1 cellular context compared by ENCODE assay signal in genomic region chr4:96354036-96354712, GRCh38.
TF ChIP-seq lines count a peak whose summit lies in the region.

No MANE protein-coding gene starts in this region.

TF ChIP-seq in SK-N-SH treated with all-trans-retinoic acid at 6 μM for 48 hours, 23 proteins besides CTCF, POLR2A, EP300 and RAD21 (continued from another document):
- TF ChIP-seq, protein P1, sequence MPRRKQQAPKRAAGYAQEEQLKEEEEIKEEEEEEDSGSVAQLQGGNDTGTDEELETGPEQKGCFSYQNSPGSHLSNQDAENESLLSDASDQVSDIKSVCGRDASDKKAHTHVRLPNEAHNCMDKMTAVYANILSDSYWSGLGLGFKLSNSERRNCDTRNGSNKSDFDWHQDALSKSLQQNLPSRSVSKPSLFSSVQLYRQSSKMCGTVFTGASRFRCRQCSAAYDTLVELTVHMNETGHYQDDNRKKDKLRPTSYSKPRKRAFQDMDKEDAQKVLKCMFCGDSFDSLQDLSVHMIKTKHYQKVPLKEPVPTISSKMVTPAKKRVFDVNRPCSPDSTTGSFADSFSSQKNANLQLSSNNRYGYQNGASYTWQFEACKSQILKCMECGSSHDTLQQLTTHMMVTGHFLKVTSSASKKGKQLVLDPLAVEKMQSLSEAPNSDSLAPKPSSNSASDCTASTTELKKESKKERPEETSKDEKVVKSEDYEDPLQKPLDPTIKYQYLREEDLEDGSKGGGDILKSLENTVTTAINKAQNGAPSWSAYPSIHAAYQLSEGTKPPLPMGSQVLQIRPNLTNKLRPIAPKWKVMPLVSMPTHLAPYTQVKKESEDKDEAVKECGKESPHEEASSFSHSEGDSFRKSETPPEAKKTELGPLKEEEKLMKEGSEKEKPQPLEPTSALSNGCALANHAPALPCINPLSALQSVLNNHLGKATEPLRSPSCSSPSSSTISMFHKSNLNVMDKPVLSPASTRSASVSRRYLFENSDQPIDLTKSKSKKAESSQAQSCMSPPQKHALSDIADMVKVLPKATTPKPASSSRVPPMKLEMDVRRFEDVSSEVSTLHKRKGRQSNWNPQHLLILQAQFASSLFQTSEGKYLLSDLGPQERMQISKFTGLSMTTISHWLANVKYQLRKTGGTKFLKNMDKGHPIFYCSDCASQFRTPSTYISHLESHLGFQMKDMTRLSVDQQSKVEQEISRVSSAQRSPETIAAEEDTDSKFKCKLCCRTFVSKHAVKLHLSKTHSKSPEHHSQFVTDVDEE (CRISPR knock-in tag; IDR thresholded peaks at IDR 0.05) = no peak
- TF ChIP-seq CSDC2 (CRISPR knock-in tag; IDR thresholded peaks at IDR 0.05) = no peak
- TF ChIP-seq, protein P2, sequence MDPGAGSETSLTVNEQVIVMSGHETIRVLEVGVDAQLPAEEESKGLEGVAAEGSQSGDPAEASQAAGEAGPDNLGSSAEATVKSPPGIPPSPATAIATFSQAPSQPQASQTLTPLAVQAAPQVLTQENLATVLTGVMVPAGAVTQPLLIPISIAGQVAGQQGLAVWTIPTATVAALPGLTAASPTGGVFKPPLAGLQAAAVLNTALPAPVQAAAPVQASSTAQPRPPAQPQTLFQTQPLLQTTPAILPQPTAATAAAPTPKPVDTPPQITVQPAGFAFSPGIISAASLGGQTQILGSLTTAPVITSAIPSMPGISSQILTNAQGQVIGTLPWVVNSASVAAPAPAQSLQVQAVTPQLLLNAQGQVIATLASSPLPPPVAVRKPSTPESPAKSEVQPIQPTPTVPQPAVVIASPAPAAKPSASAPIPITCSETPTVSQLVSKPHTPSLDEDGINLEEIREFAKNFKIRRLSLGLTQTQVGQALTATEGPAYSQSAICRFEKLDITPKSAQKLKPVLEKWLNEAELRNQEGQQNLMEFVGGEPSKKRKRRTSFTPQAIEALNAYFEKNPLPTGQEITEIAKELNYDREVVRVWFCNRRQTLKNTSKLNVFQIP (CRISPR knock-in tag; IDR thresholded peaks at IDR 0.05; ENCODE audit: borderline replicate concordance, low read depth) = no peak
- no peak for TF ChIP-seq TOX (CRISPR knock-in tag; IDR thresholded peaks at IDR 0.05; ENCODE audit: borderline replicate concordance)
- no peak for TF ChIP-seq GLIS3 (CRISPR knock-in tag; IDR thresholded peaks at IDR 0.05)
- TF ChIP-seq, protein P3, sequence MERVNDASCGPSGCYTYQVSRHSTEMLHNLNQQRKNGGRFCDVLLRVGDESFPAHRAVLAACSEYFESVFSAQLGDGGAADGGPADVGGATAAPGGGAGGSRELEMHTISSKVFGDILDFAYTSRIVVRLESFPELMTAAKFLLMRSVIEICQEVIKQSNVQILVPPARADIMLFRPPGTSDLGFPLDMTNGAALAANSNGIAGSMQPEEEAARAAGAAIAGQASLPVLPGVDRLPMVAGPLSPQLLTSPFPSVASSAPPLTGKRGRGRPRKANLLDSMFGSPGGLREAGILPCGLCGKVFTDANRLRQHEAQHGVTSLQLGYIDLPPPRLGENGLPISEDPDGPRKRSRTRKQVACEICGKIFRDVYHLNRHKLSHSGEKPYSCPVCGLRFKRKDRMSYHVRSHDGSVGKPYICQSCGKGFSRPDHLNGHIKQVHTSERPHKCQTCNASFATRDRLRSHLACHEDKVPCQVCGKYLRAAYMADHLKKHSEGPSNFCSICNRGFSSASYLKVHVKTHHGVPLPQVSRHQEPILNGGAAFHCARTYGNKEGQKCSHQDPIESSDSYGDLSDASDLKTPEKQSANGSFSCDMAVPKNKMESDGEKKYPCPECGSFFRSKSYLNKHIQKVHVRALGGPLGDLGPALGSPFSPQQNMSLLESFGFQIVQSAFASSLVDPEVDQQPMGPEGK (CRISPR knock-in tag; IDR thresholded peaks at IDR 0.05; ENCODE audit: borderline replicate concordance) = no peak
